In the genomic region with DNA sequence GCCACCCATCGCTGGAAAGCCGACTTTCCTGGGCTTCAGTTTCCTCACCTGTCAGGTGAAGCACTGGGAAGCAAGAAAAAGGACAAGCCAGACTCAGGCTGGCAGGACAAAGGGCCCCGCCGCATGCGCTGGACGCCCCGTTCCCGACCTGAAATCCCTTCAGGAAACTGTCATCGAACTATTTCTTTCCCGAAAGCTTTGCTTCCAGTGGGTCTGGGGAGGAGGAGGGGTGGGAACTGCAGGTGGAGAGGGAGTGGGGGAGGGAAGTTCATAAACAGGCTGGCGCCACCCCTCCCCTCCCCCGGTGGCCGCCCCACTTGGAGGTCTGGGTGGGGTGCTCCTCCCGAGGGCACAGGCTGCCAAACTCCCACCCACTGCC, we compare ENCODE assay signal across 11 cellular contexts.
DNase-seq lines count a peak whose midpoint lies in the region; ATAC-seq, FAIRE-seq and TF ChIP-seq lines count a peak whose summit lies in the region.
"Had no signal": no experiment of that assay in that cellular context is flagged by ENCODE, and none has a peak within 500 bp of the region (broad histone marks: within the 10 kb centered on the region; RNA-seq: fewer than 3 reads in every experiment).

No MANE protein-coding gene starts in this region.

- H4K8ac ChIP-seq in H1 (ENCODE audit: extremely low read depth, insufficient read depth, low read length): peak overlapping the region; percentile 88

- H2AFZ ChIP-seq in HCT116 (ENCODE audit: low read depth, low read length, poor library complexity, severe bottlenecking): peak overlapping the region; percentile 91
- no peak overlapping the region for H2AFZ ChIP-seq in H1 (ENCODE audit: low read length)

- no peaks in the 10 kb centered on the region for H3K79me1 ChIP-seq in H1 (ENCODE audit: low read depth, low read length)

- H3K79me2 ChIP-seq in HCT116 (ENCODE audit: insufficient read depth, low read length): no peaks in the 10 kb centered on the region
- no peaks in the 10 kb centered on the region for H3K79me2 ChIP-seq in H1 (ENCODE audit: control insufficient read depth in 1 of 2, insufficient read depth in 2 of 2, low read length in 2 of 2)

- H3K23ac ChIP-seq in H1 (ENCODE audit: insufficient read length): no peak overlapping the region

- WGBS in A549 (ENCODE audit: missing lambda C conversion rate): 73% methylated on average over 12 of the region's 14 CpGs
- WGBS in H1 (ENCODE audit: extremely low coverage in 1 of 2, insufficient coverage in 1 of 2, insufficient read length in 1 of 2, insufficient replicate concordance in 2 of 2, low coverage in 1 of 2, low lambda C conversion rate in 2 of 2, missing lambda C conversion rate in 1 of 2), 2 experiments: 20% methylated on average over 11 of the region's 14 CpGs; no CpG with 5 or more reads in 1 of the 2 experiments

- no peaks in the 10 kb centered on the region; the same call in 1 of the 2 replicates for H3K27me3 ChIP-seq in HCT116 (ENCODE audit: insufficient read depth, low read length)
- H3K27me3 ChIP-seq in H1 (replicated peaks in 1 of 4; ENCODE audit: control insufficient read depth in 3 of 4, extremely low read depth in 1 of 4, insufficient read depth in 3 of 4, low read length in 3 of 4): peaks cover 0 to 10% (median 2%) of the 10 kb centered on the region in 4 experiments; a peak in 2 of 7 replicates
- peaks cover 0 to 2% of the 10 kb centered on the region in 2 donors for H3K27me3 ChIP-seq in mucosa of rectum (ENCODE audit: control insufficient read depth in 2 of 2, insufficient read depth in 2 of 2, low read length in 2 of 2)
- peaks cover 0 to 41% of the 10 kb centered on the region in 2 donors for H3K27me3 ChIP-seq in tibial artery

- H4K5ac ChIP-seq in H1 (ENCODE audit: insufficient read length, low read depth, low read length): peak overlapping the region; percentile 28

- peaks cover 6% of the 10 kb centered on the region; the same call in 1 of the 3 replicates for H3K4me1 ChIP-seq in A549
- peaks cover 20 to 32% of the 10 kb centered on the region in 2 experiments for H3K4me1 ChIP-seq in HCT116 (ENCODE audit: control insufficient read depth in 1 of 2, insufficient read depth in 2 of 2, low read length in 2 of 2)
- H3K4me1 ChIP-seq in H1 (replicated peaks in 1 of 4; ENCODE audit: control insufficient read depth in 3 of 4, insufficient read depth in 4 of 4, low read length in 3 of 4): peaks cover 0 to 9% (median 7%) of the 10 kb centered on the region in 4 experiments; a peak in 6 of 7 replicates
- H3K4me1 ChIP-seq in mucosa of rectum (ENCODE audit: control insufficient read depth in 2 of 2, insufficient read depth in 2 of 2, low read length in 2 of 2): peaks cover 0 to 3% of the 10 kb centered on the region in 2 donors
- H3K4me1 ChIP-seq in tibial artery: peaks cover 0 to 7% (median 3%) of the 10 kb centered on the region in 4 donors

- BruUV-seq in HCT116 (replicated peaks; lab: Mats Ljungman, UMichigan): no TSS peak

- no peak overlapping the region for H2BK15ac ChIP-seq in H1 (ENCODE audit: low read length)

- no peak for TF ChIP-seq RAD21 in A549 (conservative IDR thresholded peaks at IDR 0.05 in 1 of 2, IDR thresholded peaks at IDR 0.05 in 1 of 2)
- no peak for TF ChIP-seq RAD21 in HCT116 (IDR thresholded peaks at IDR 0.05; ENCODE audit: low read depth)
- no peak for TF ChIP-seq RAD21 in H1 (IDR thresholded peaks at IDR 0.05 in 1 of 2, conservative IDR thresholded peaks at IDR 0.05 in 1 of 2; ENCODE audit: low read depth in 2 of 2, low read length in 2 of 2)

- CTCF ChIA-PET in A549 (lab: Yijun Ruan, JAX): interaction anchor here (1.0 to 2.0 kb wide), 8 partner anchors 14 to 396 kb away, joined by 3 to 14 read pairs (median 4); no protein-coding TSS in a partner anchor
- CTCF ChIA-PET in HCT116 (lab: Charles Lee): no interaction called here
- CTCF ChIA-PET in H1 (lab: Charles Lee; ENCODE audit: partially characterized antibody): interaction anchor here (0.6 to 2.7 kb wide), 15 partner anchors 7 to 196 kb away, joined by 3 to 14 read pairs (median 4); no protein-coding TSS in a partner anchor

- H3K4me2 ChIP-seq in A549 (peak overlapping the region; percentile 95), HCT116 (ENCODE audit: low read length) (peak overlapping the region; percentile 90), H1 (ENCODE audit: insufficient read depth in 1 of 2, low read depth in 2 of 2, low read length in 2 of 2) (peak overlapping the region; percentile 65 to 75)

- H3K9me3 ChIP-seq in A549: no peaks in the 10 kb centered on the region
- no peaks in the 10 kb centered on the region for H3K9me3 ChIP-seq in HCT116 (ENCODE audit: control insufficient read depth in 1 of 2, insufficient read depth in 1 of 2, low read depth in 1 of 2, low read length in 2 of 2)
- H3K9me3 ChIP-seq in H1 (ENCODE audit: insufficient read depth in 2 of 2, low read depth in 1 of 2, low read length in 1 of 2): peaks cover 0 to 3% of the 10 kb centered on the region in 2 experiments; a peak in 1 of 4 replicates
- no peaks in the 10 kb centered on the region for H3K9me3 ChIP-seq in mucosa of rectum (ENCODE audit: control insufficient read depth in 2 of 2, low read length in 2 of 2)
- no peaks in the 10 kb centered on the region for H3K9me3 ChIP-seq in tibial artery

- FAIRE-seq in A549 (lab: Jason Lieb, UNC): no peak
- no peak for FAIRE-seq in H1 (lab: Jason Lieb, UNC)

- RAD21 ChIA-PET in HCT116 (lab: Charles Lee; ENCODE audit: low non-redundant PET in 1 of 2, low total read pairs in 2 of 2, uncharacterized antibody in 2 of 2, unreplicated experiment in 2 of 2): no interaction called here

- peak overlapping the region; percentile 82 for H2BK120ac ChIP-seq in H1 (replicated peaks; ENCODE audit: low read depth, low read length)

- H3K4ac ChIP-seq in H1 (replicated peaks; ENCODE audit: insufficient read length, low read depth, low read length): peak overlapping the region; percentile 57

- H3K18ac ChIP-seq in H1 (ENCODE audit: extremely low read depth, low read length): peak overlapping the region; percentile 100

- H3K27ac ChIP-seq in A549 (peak overlapping the region; percentile 3 to 61; a peak in 4 of 6 replicates), HCT116 (ENCODE audit: low read depth, low read length) (no peak overlapping the region; the same call in 1 of the 2 replicates), H1 (ENCODE audit: low read depth, low read length) (peak overlapping the region; percentile 78; the same call in 1 of the 2 replicates), mucosa of rectum (ENCODE audit: low read depth in 2 of 2, low read length in 2 of 2) (no peak overlapping the region), tibial artery (no peak overlapping the region)

- H4K20me1 ChIP-seq in HCT116 (ENCODE audit: insufficient read depth) (no peaks in the 10 kb centered on the region), H1 (replicated peaks in 1 of 2; ENCODE audit: control insufficient read depth in 1 of 2, insufficient read depth in 2 of 2, low read length in 2 of 2) (no peaks in the 10 kb centered on the region)

- H4K91ac ChIP-seq in H1 (replicated peaks; ENCODE audit: insufficient read length, low read length): peak overlapping the region; percentile 72

- in situ Hi-C loops in KBM-7 (cut with MboI; ENCODE audit: low pct_unique_long_range_greater_than_20kb, low sequenced_read_pairs): no loop called here

- H2AK5ac ChIP-seq in H1 (ENCODE audit: low read depth, low read length): peak overlapping the region; percentile 53; the same call in 1 of the 2 replicates

- no peak for TF ChIP-seq EP300 in A549 (IDR thresholded peaks at IDR 0.05)
- TF ChIP-seq EP300 in H1 (IDR thresholded peaks at IDR 0.05; ENCODE audit: borderline replicate concordance in 1 of 2, low read depth in 2 of 2, low read length in 2 of 2): no peak

- peak overlapping the region; percentile 3 for H3K56ac ChIP-seq in H1 (replicated peaks; ENCODE audit: insufficient read length, low read depth, low read length)

- H3K4me3 ChIP-seq in A549 (peak overlapping the region; percentile 41), HCT116 (replicated peaks in 1 of 2; ENCODE audit: low read depth in 1 of 2, low read length in 2 of 2) (peak overlapping the region; percentile 45 to 60), H1 (ENCODE audit: extremely low read depth in 1 of 4, insufficient read depth in 2 of 4, low read depth in 3 of 4, low read length in 4 of 4) (peak overlapping the region; percentile 14 to 52 (median 34); a peak in 7 of 8 replicates), mucosa of rectum (ENCODE audit: low read length in 2 of 2) (peak overlapping the region; percentile 51 to 59), tibial artery (no peak overlapping the region)

- H3K36me3 ChIP-seq in HCT116 (ENCODE audit: control insufficient read depth in 1 of 2, insufficient read depth in 2 of 2, low read length in 2 of 2) (no peaks in the 10 kb centered on the region), H1 (ENCODE audit: control insufficient read depth in 2 of 4, insufficient read depth in 4 of 4, low read length in 3 of 4) (no peaks in the 10 kb centered on the region), mucosa of rectum (ENCODE audit: control insufficient read depth in 2 of 2, insufficient read depth in 2 of 2, low read length in 2 of 2) (no peaks in the 10 kb centered on the region), tibial artery (no peaks in the 10 kb centered on the region)

- POLR2A ChIA-PET in A549 (lab: Yijun Ruan, JAX): no interaction called here
- POLR2A ChIA-PET in HCT116 (lab: Charles Lee): no interaction called here
- POLR2A ChIA-PET in H1 (lab: Charles Lee; ENCODE audit: partially characterized antibody): interaction anchor here (0.7 to 1.7 kb wide), 3 partner anchors 23 to 142 kb away, joined by 3 to 7 read pairs (median 4); no protein-coding TSS in a partner anchor

- H2BK12ac ChIP-seq in H1 (ENCODE audit: low read depth, low read length): peak overlapping the region; percentile 70; the same call in 1 of the 2 replicates

- H2BK20ac ChIP-seq in H1 (ENCODE audit: low read length): no peak overlapping the region

- TF ChIP-seq POLR2A in A549 (IDR thresholded peaks at IDR 0.05; ENCODE audit: low read length): no peak
- TF ChIP-seq POLR2A in HCT116 (IDR thresholded peaks at IDR 0.05; ENCODE audit: borderline replicate concordance, extremely low read depth, insufficient read depth, insufficient read length): no peak
- no peak for TF ChIP-seq POLR2A in H1 (IDR thresholded peaks at IDR 0.05; ENCODE audit: control extremely low read depth in 1 of 2, low read depth in 2 of 2, low read length in 2 of 2)

- H3K23me2 ChIP-seq in H1 (ENCODE audit: low read depth, low read length): no peaks in the 10 kb centered on the region; the same call in 1 of the 2 replicates

- intact Hi-C loops in HCT116 (cut with micrococcal nuclease): no loop called here
- intact Hi-C loops in tibial artery (cut with DNase I; ENCODE audit: low total_unique reads): no loop called here

- TF ChIP-seq CTCF in A549 (IDR thresholded peaks at IDR 0.05): no peak
- TF ChIP-seq CTCF in HCT116 (IDR thresholded peaks at IDR 0.05 in 2 of 3, conservative IDR thresholded peaks at IDR 0.05 in 1 of 3; ENCODE audit: borderline replicate concordance in 1 of 3, insufficient read depth in 1 of 3, low read depth in 2 of 3, low read length in 2 of 3): no peak
- no peak for TF ChIP-seq CTCF in H1 (IDR thresholded peaks at IDR 0.05; ENCODE audit: control extremely low read depth in 1 of 3, insufficient read depth in 1 of 3, low read depth in 1 of 3, low read length in 3 of 3)
- TF ChIP-seq CTCF in tibial artery (IDR thresholded peaks at IDR 0.05): no peak

- ATAC-seq in A549 (no peak), HCT116 (0 out of 2 replicates have a peak, but pooled peaks have one; percentile 1), HG02759 (IDR thresholded peaks at IDR 0.05; ENCODE audit: unreplicated experiment) (no peak)

- H3K9me2 ChIP-seq in HCT116 (ENCODE audit: insufficient read depth): no peaks in the 10 kb centered on the region

- H3K14ac ChIP-seq in H1 (ENCODE audit: insufficient read length): no peak overlapping the region

- H2BK5ac ChIP-seq in H1 (ENCODE audit: low read depth, low read length): peak overlapping the region; percentile 95

- H3K9ac ChIP-seq in HCT116 (ENCODE audit: low read length): peak overlapping the region; percentile 47
- H3K9ac ChIP-seq in H1 (replicated peaks in 1 of 4; ENCODE audit: extremely low read depth in 1 of 4, low read depth in 3 of 4, low read length in 3 of 4): peak overlapping the region in 3 of 4 experiments; percentile 2 to 80 (median 73); a peak in 5 of 7 replicates
- no peak overlapping the region for H3K9ac ChIP-seq in mucosa of rectum (ENCODE audit: low read depth in 1 of 2, low read length in 2 of 2)

- DNase-seq in A549 (ENCODE audit: low read depth in 1 of 2, low spot score in 1 of 2) (no peak), HCT116 (ENCODE audit: low read depth, low spot score) (no peak), H1 (ENCODE audit: low read depth in 1 of 2, low spot score in 2 of 2) (no peak), KBM-7 (no peak), tibial artery (no peak), OCI-M1 (lab: John Stamatoyannopoulos, UW) (no peak)
- DNase-seq: AML-193, NCI-H446 treated with DMSO at 0.1 percent for 48 hours, SIG-M5 had no signal

Comparison
In these comparisons a context has a peak if more than half of its experiments do, and no peak if none do; other contexts are left out.
1. H3K27ac ChIP-seq: peak in A549 (2 of 2) and H1 (single experiment); none in HCT116 (single experiment), mucosa of rectum (0 of 2) and tibial artery (0 of 2).
2. H3K4me3 ChIP-seq: peak in A549 (single experiment), HCT116 (2 of 2), H1 (4 of 4) and mucosa of rectum (2 of 2); none in tibial artery (0 of 2).
3. H3K9ac ChIP-seq: peak in HCT116 (single experiment) and H1 (3 of 4); none in mucosa of rectum (0 of 2).
4. Peak in every context shown above with its lines, with median percentiles within 50 percentile points of each other: H3K4me2 ChIP-seq.